ENCODE assay signal across 17 cellular contexts in genomic region chr2:75609937-75610508, GRCh38. TPM values are rescaled to one million over a fixed set of nuclear protein-coding genes. Genes with fewer than 3 reads are reported as not detected.
DNase-seq lines count a peak whose midpoint lies in the region; ATAC-seq and TF ChIP-seq lines count a peak whose summit lies in the region.
"Had no signal": no experiment of that assay in that cellular context is flagged by ENCODE, and none has a peak within 500 bp of the region (broad histone marks: within the 10 kb centered on the region; RNA-seq: fewer than 3 reads in every experiment).

No MANE protein-coding gene starts in this region.

- no peak overlapping the region for H2AFZ ChIP-seq in GM23248
- H2AFZ ChIP-seq: PC-9 had no signal

- no peaks in the 10 kb centered on the region for H3K9me2 ChIP-seq in GM23248 (ENCODE audit: insufficient read depth)

- no peak overlapping the region for H3K27ac ChIP-seq in GM23248
- H3K27ac ChIP-seq: BLaER1 treated with 17β-estradiol and CSF1 and Interleukin-3, amounts not matched to agents 10 nM and 100 nM; HL-60; PC-9 had no signal

- in situ Hi-C loops in GM23248 (cut with MboI), result loop anchor here (25.0 kb wide), 2 partner anchors 423 to 698 kb away; partner anchors contain the start of gene TACR1

- peaks cover 36% of the 10 kb centered on the region for H3K4me1 ChIP-seq in GM23248 (ENCODE audit: insufficient read depth)

- no peaks in the 10 kb centered on the region for H3K27me3 ChIP-seq in GM23248 (replicated peaks; ENCODE audit: insufficient read depth)

- H3K79me2 ChIP-seq in GM23248 (ENCODE audit: insufficient read depth), result no peaks in the 10 kb centered on the region

- TF ChIP-seq CTCF in fibroblast of mammary gland (conservative IDR thresholded peaks at IDR 0.05; ENCODE audit: control insufficient read depth, insufficient read depth, low read depth, low read length), result no peak

- intact Hi-C loops in left cardiac atrium (cut with DNase I), result loop anchor here (2.0 to 10.0 kb wide), 4 partner anchors 143 to 918 kb away; no protein-coding TSS in a partner anchor

- H3F3A ChIP-seq in GM23248 (ENCODE audit: insufficient read depth), result peaks cover 36% of the 10 kb centered on the region

- 66 to 73% methylated on average over 7 of the region's 7 CpGs for WGBS in GM23248 (ENCODE audit: low coverage in 1 of 2, low lambda C conversion rate in 2 of 2, missing lambda C conversion rate in 2 of 2), 2 experiments

- no peaks in the 10 kb centered on the region for H4K20me1 ChIP-seq in GM23248 (ENCODE audit: insufficient read depth)
- H4K20me1 ChIP-seq: BLaER1 treated with 17β-estradiol and CSF1 and Interleukin-3, amounts not matched to agents 10 nM and 100 nM had no signal

- no peaks in the 10 kb centered on the region for H3K9me3 ChIP-seq in GM23248 (ENCODE audit: low read depth)
- H3K9me3 ChIP-seq: BLaER1 treated with 17β-estradiol and CSF1 and Interleukin-3, amounts not matched to agents 10 nM and 100 nM had no signal

- no peak for ATAC-seq in left cardiac atrium
- ATAC-seq: CD8-positive, alpha-beta T cell had no signal

- no peak overlapping the region for H3K4me2 ChIP-seq in GM23248 (ENCODE audit: unreplicated experiment)

- H3K4me3 ChIP-seq in GM23248 (no peak overlapping the region), fibroblast of mammary gland (ENCODE audit: control insufficient read depth, low read depth, low read length) (no peak overlapping the region)
- H3K4me3 ChIP-seq: BLaER1 treated with 17β-estradiol and CSF1 and Interleukin-3, amounts not matched to agents 10 nM and 100 nM; PC-9 had no signal

- H3K36me3 ChIP-seq in GM23248 (ENCODE audit: low read depth), result no peaks in the 10 kb centered on the region
- H3K36me3 ChIP-seq: BLaER1 treated with 17β-estradiol and CSF1 and Interleukin-3, amounts not matched to agents 10 nM and 100 nM had no signal

- H3K9ac ChIP-seq in GM23248, result no peak overlapping the region
- H3K9ac ChIP-seq: BLaER1 treated with 17β-estradiol and CSF1 and Interleukin-3, amounts not matched to agents 10 nM and 100 nM had no signal

- DNase-seq in AG08395 (ENCODE audit: low spot score) (peak; percentile 53), GM23248 (peak; percentile 56), RPMI7951 (ENCODE audit: low read depth) (peak; percentile 80), fibroblast of mammary gland (ENCODE audit: low read depth) (peak; percentile 43), NCI-H526 treated with DMSO at 0.1 percent for 48 hours (lab: John Stamatoyannopoulos, UW) (no peak), NCI-H1092 (lab: John Stamatoyannopoulos, UW) (no peak), left cardiac atrium (no peak)
- no peak for DNase-seq in activated naive CD4-positive, alpha-beta T cell (lab: John Stamatoyannopoulos, UW)
- DNase-seq: Calu3; CD8-positive, alpha-beta T cell; HCEC 1CT; NCI-H1694 treated with DMSO at 0.1 percent for 48 hours; NCI-H2107; NCI-H510A treated with DMSO at 0.1 percent for 48 hours had no signal

RNA-seq across cellular contexts. Expression of gene MRPL19, which starts 36.6 kb away (rescaled TPM):
- total RNA-seq in GM23248 (2014; rRNA removed; shearing (Covaris generic)), result 48.7 and 52.2 TPM in 2 replicates
- 55.2 and 57.1 TPM in 2 replicates for polyA plus RNA-seq in GM23248 (2016; fragmentation: Nextera tagmentation; extraction: Ambion mirVana)
- 51.1 and 57.0 TPM in 2 replicates for total RNA-seq in RPMI7951 (2014; rRNA removed; shearing (Covaris generic))
- total RNA-seq in left cardiac atrium, result 10 to 100 TPM; 40.4 to 46.1 TPM

RNA-seq across cellular contexts. Expression of gene EVA1A, which starts 49.3 kb away (rescaled TPM):
- total RNA-seq in GM23248 (2014; rRNA removed; shearing (Covaris generic)), result 95.6 and 126 TPM in 2 replicates
- polyA plus RNA-seq in GM23248 (2016; fragmentation: Nextera tagmentation; extraction: Ambion mirVana), result 145 and 149 TPM in 2 replicates
- 68.7 and 95.4 TPM in 2 replicates for total RNA-seq in RPMI7951 (2014; rRNA removed; shearing (Covaris generic))
- total RNA-seq in left cardiac atrium, result under 1 TPM; 0.44 to 0.84 TPM
- total RNA-seq: Calu3; CD8-positive, alpha-beta T cell had no signal

Comparison
In these comparisons a context has a peak if more than half of its experiments do, and no peak if none do; other contexts are left out.
1. DNase-seq: peak in AG08395 (single experiment), GM23248 (single experiment), RPMI7951 (single experiment) and fibroblast of mammary gland (single experiment); none in activated naive CD4-positive, alpha-beta T cell (0 of 4), NCI-H526 treated with DMSO at 0.1 percent for 48 hours (single experiment), NCI-H1092 (single experiment) and left cardiac atrium (single experiment).
2. RNA of gene EVA1A, which starts 49.3 kb away (total RNA-seq): 95.6 to 126 TPM in GM23248 and 68.7 to 95.4 TPM in RPMI7951; 0.44 to 0.84 TPM in left cardiac atrium; every median in the first group is over 10 times any median in the second.